10 cellular contexts compared by ENCODE assay signal in the genomic region with DNA sequence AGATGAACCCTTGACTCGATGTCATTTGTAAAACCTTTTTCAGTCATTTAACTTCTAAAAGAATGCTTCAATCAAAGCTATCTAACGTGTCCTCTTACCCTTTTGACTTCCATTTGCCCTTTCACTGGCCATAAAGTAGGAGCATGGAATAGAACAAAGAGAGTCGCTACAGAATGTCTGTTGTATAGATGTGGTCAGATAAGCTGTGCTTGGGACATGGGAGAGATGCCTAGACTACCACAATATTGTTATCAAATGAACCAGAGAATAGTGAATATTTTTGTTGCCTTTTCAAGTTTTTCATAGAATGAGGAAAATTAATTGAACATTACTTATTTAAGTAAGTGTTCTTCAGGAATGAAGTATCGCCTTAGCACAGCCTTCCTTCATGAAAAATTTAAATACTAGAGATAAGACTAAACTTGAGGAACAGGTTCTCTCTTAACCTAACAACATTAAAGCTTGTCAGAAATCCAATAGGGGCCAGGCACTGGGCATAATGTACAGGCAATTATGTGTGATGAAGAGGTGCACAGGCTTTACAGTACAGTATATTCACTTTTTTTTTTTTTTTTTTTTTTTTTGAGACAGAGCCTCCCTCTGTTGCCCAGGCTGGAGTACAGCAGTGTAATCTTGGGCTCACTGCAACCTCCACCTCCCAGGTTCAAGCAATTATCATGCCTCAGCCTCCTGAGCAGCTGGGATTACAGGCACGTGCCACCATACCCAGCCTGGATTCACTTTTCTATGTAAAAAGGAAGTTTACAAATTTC. TPM values are rescaled to one million over a fixed set of nuclear protein-coding genes. Genes with fewer than 3 reads are reported as not detected.
DNase-seq lines count a peak whose midpoint lies in the region; ATAC-seq, FAIRE-seq and TF ChIP-seq lines count a peak whose summit lies in the region.
"Had no signal": no experiment of that assay in that cellular context is flagged by ENCODE, and none has a peak within 500 bp of the region (broad histone marks: within the 10 kb centered on the region; RNA-seq: fewer than 3 reads in every experiment).

No MANE protein-coding gene starts in this region.

- no peak for ATAC-seq in left lobe of liver
- ATAC-seq in GM18498 (IDR thresholded peaks at IDR 0.05; ENCODE audit: unreplicated experiment) = no peak

- no peaks in the 10 kb centered on the region for H3K27me3 Mint-ChIP-seq in Calu3 (ENCODE audit: unreplicated experiment)
- H3K27me3 Mint-ChIP-seq in dendritic cell treated with granulocyte-macrophage colony-stimulating factor and Interleukin-4, amounts not matched to agents 40 ng/mL and 50 ng/mL, for 4 days = no peaks in the 10 kb centered on the region

- BruUV-seq in Calu3 (replicated peaks; lab: Mats Ljungman, UMichigan) = no TSS peak

- no peak overlapping the region for H3K4me3 ChIP-seq in osteoblast (ENCODE audit: insufficient read depth, low read length)

- peaks cover 78% of the 10 kb centered on the region for H3K79me2 ChIP-seq in osteoblast (ENCODE audit: insufficient read depth, low read length)

- H3K9me3 Mint-ChIP-seq in Calu3 (ENCODE audit: low read depth, unreplicated experiment) = no peaks in the 10 kb centered on the region
- H3K9me3 Mint-ChIP-seq in dendritic cell treated with granulocyte-macrophage colony-stimulating factor and Interleukin-4, amounts not matched to agents 40 ng/mL and 50 ng/mL, for 4 days = no peaks in the 10 kb centered on the region

- DNase-seq in Calu3 (peak; percentile 25), NCI-H526 treated with DMSO at 0.1 percent for 48 hours (lab: John Stamatoyannopoulos, UW) (peak; percentile 43), osteoblast (ENCODE audit: insufficient read length, low spot score, missing footprints) (no peak), retina (no peak), left lobe of liver (ENCODE audit: low spot score) (no peak), H54 (ENCODE audit: insufficient read length, low spot score) (no peak)
- DNase-seq: head of caudate nucleus; NK-92 treated with Interleukin-12 subunit alpha and Interleukin-12 subunit beta, amount 100 ng/mL, for 24 hours had no signal

- CTCF ChIA-PET in Calu3 (lab: Charles Lee) = interaction anchor here (0.6 to 1.6 kb wide), 3 partner anchors 23 to 69 kb away, joined by 4 to 6 read pairs (median 6); no protein-coding TSS in a partner anchor

- no peak overlapping the region for H2AFZ ChIP-seq in osteoblast (ENCODE audit: low read length)

- intact Hi-C loops in Calu3 (cut with micrococcal nuclease; ENCODE audit: unreplicated experiment) = no loop called here
- intact Hi-C loops in dendritic cell treated with granulocyte-macrophage colony-stimulating factor and Interleukin-4, amounts not matched to agents 40 ng/mL and 50 ng/mL, for 4 days (cut with micrococcal nuclease) = no loop called here

- peaks cover 63% of the 10 kb centered on the region for H3K4me1 ChIP-seq in osteoblast (ENCODE audit: insufficient read depth, low read length)

- no peaks in the 10 kb centered on the region for H3K9me3 ChIP-seq in osteoblast (ENCODE audit: low read depth, low read length)

- peaks cover 64% of the 10 kb centered on the region for H4K20me1 ChIP-seq in osteoblast (ENCODE audit: insufficient read depth, low read length)

- no peaks in the 10 kb centered on the region for H3K27me3 ChIP-seq in osteoblast (ENCODE audit: insufficient read depth, low read length)

- no peak for TF ChIP-seq POLR2A in H54 (IDR thresholded peaks at IDR 0.05; ENCODE audit: low read depth, low read length)

- peak overlapping the region; percentile 77 for H3K27ac Mint-ChIP-seq in Calu3 (ENCODE audit: unreplicated experiment)
- H3K27ac Mint-ChIP-seq in dendritic cell treated with granulocyte-macrophage colony-stimulating factor and Interleukin-4, amounts not matched to agents 40 ng/mL and 50 ng/mL, for 4 days = peak overlapping the region; percentile 53

- H3K4me1 Mint-ChIP-seq in Calu3 (ENCODE audit: low read depth, unreplicated experiment) = peaks cover 30% of the 10 kb centered on the region
- peaks cover 67% of the 10 kb centered on the region for H3K4me1 Mint-ChIP-seq in dendritic cell treated with granulocyte-macrophage colony-stimulating factor and Interleukin-4, amounts not matched to agents 40 ng/mL and 50 ng/mL, for 4 days (ENCODE audit: low read depth)

- H3K36me3 ChIP-seq in osteoblast (ENCODE audit: insufficient read depth, low read length) = peaks cover 18% of the 10 kb centered on the region

- no peak for FAIRE-seq in H54 (lab: Jason Lieb, UNC)

- H3K36me3 Mint-ChIP-seq in Calu3 (ENCODE audit: insufficient read depth, unreplicated experiment) = peaks cover 51% of the 10 kb centered on the region
- peaks cover 44% of the 10 kb centered on the region for H3K36me3 Mint-ChIP-seq in dendritic cell treated with granulocyte-macrophage colony-stimulating factor and Interleukin-4, amounts not matched to agents 40 ng/mL and 50 ng/mL, for 4 days (ENCODE audit: low read depth)

- no peak overlapping the region for H3K4me2 ChIP-seq in osteoblast (ENCODE audit: insufficient read depth, low read length)

- H3K4me3 Mint-ChIP-seq in Calu3 (ENCODE audit: low read depth, unreplicated experiment) = peak overlapping the region; percentile 18
- H3K4me3 Mint-ChIP-seq in dendritic cell treated with granulocyte-macrophage colony-stimulating factor and Interleukin-4, amounts not matched to agents 40 ng/mL and 50 ng/mL, for 4 days = no peak overlapping the region

- TF ChIP-seq CTCF in Calu3 (IDR thresholded peaks at IDR 0.05; ENCODE audit: unreplicated experiment) = no peak
- peak; percentile 5 for TF ChIP-seq CTCF in osteoblast (IDR thresholded peaks at IDR 0.05; ENCODE audit: extremely low read depth, low read depth, low read length)

- peak overlapping the region; percentile 38 for H3K27ac ChIP-seq in osteoblast (ENCODE audit: low read depth, low read length)

RNA-seq across cellular contexts. Expression of a gene that starts 7.5 kb away (rescaled TPM):
- total RNA-seq in Calu3 (2022) (37.7 and 39.1 TPM in 2 replicates), osteoblast (108 and 124 TPM in 2 replicates), left lobe of liver (22.9 TPM)

Comparison
In these comparisons a context has a peak if more than half of its experiments do, and no peak if none do; other contexts are left out.
1. DNase-seq: peak in Calu3 (single experiment) and NCI-H526 treated with DMSO at 0.1 percent for 48 hours (single experiment); none in osteoblast (single experiment), retina (single experiment), left lobe of liver (single experiment) and H54 (single experiment).